27 cellular contexts compared by ENCODE assay signal in the genomic region with DNA sequence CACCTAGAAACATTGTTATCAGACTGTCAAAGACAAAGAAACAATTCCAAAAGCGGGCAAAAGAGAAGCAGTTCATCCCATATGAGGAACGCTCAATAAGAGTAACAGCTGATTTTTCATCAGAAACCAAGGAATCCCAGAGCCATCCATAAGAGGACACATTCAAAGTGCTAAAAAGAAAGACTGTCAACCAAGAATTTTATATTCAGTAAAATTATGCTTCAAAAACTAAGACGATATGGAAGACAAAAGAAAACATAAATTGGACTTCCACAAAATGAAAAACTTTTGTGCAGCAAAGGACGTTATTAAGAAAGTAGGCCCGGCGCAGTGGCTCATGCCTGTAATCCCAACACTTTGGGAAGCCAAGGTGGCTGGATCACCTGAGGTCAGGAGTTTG.
"Had no signal": no experiment of that assay in that cellular context is flagged by ENCODE, and none has a peak within 500 bp of the region (broad histone marks: within the 10 kb centered on the region; RNA-seq: fewer than 3 reads in every experiment).

No MANE protein-coding gene starts in this region.

- H3K27ac ChIP-seq: left lung, lower lobe of right lung, pancreas, prostate gland, sigmoid colon, spleen, stomach, testis, thyroid gland, transverse colon, upper lobe of right lung had no signal

- H3K4me1 ChIP-seq: prostate gland, testis had no signal

- H3K4me3 ChIP-seq: left lung, lower lobe of right lung, pancreas, prostate gland, sigmoid colon, spleen, stomach, testis, thyroid gland, transverse colon, upper lobe of right lung had no signal

- H3K27ac Mint-ChIP-seq: immature natural killer cell; stimulated activated effector memory CD8-positive, alpha-beta T cell treated with anti-CD3 and anti-CD28 coated beads, Interleukin-12 subunit alpha, Interleukin-12 subunit beta, amount 100 ng/mL, for 72 hours had no signal

- H3K4me3 Mint-ChIP-seq: immature natural killer cell; stimulated activated effector memory CD8-positive, alpha-beta T cell treated with anti-CD3 and anti-CD28 coated beads, Interleukin-12 subunit alpha, Interleukin-12 subunit beta, amount 100 ng/mL, for 72 hours had no signal

- FAIRE-seq: islet of Langerhans, kidney, pancreas, small intestine, urothelium cell line had no signal

- H3K36me3 ChIP-seq: pancreas, prostate gland, thyroid gland had no signal

- DNase-seq: hypothalamus; immature natural killer cell; kidney; left colon; left lung; lower lobe of right lung; mammary epithelial cell; mesenchymal stem cell; naive thymus-derived CD8-positive, alpha-beta T cell; nucleus accumbens; pancreas; retina; right cardiac atrium; sigmoid colon; small intestine; spleen; stimulated activated CD4-positive, alpha-beta T cell treated with anti-CD3 and anti-CD28 coated beads, Interleukin-4, amount 100 ng/mL, for 24 hours; stimulated activated naive CD4-positive, alpha-beta T cell; stomach; testis; thyroid gland; transverse colon; upper lobe of right lung had no signal

- H3K27me3 ChIP-seq: left lung, pancreas, sigmoid colon, spleen, stomach, testis, thyroid gland, transverse colon, upper lobe of right lung had no signal

- H3K9me3 ChIP-seq: pancreas, prostate gland, testis, thyroid gland had no signal

- ATAC-seq: left colon; left lung; lower lobe of right lung; naive thymus-derived CD8-positive, alpha-beta T cell; pancreas; right cardiac atrium; stimulated activated effector memory CD8-positive, alpha-beta T cell treated with anti-CD3 and anti-CD28 coated beads, Interleukin-12 subunit alpha, Interleukin-12 subunit beta, amount 100 ng/mL, for 72 hours; upper lobe of right lung had no signal
